12 cellular contexts compared by ENCODE assay signal in genomic region chr1:84442747-84443646, GRCh38. TPM values are rescaled to one million over a fixed set of nuclear protein-coding genes. Genes with fewer than 3 reads are reported as not detected.
A peak's percentile ranks its signal among the peaks of the same experiment; 100 is the strongest.
DNase-seq lines count a peak whose midpoint lies in the region; ATAC-seq and TF ChIP-seq lines count a peak whose summit lies in the region.
"Not testable (repeated sequence)": the region's sequence is repeated elsewhere in the genome, so short reads cannot be mapped to it uniquely, and the experiment has no call there.
"Had no signal": no experiment of that assay in that cellular context is flagged by ENCODE, and none has a peak within 500 bp of the region (broad histone marks: within the 10 kb centered on the region; RNA-seq: fewer than 3 reads in every experiment).

No MANE protein-coding gene starts in this region.

- peak overlapping the region in 8 of 11 experiments; percentile 42 to 79 (median 66); a peak in 17 of 22 replicates for H3K9ac ChIP-seq in BLaER1 treated with 17β-estradiol and CSF1 and Interleukin-3, amounts not matched to agents 10 nM and 100 nM
- H3K9ac ChIP-seq in Loucy (ENCODE audit: low read depth, low read length, poor library complexity, severe bottlenecking) = peak overlapping the region; percentile 17
- not testable (repeated sequence) for H3K9ac ChIP-seq in OCI-LY3 (ENCODE audit: low read length)

- H3K4me3 Mint-ChIP-seq in activated CD4-positive, alpha-beta T cell treated with anti-CD3 and anti-CD28 coated beads, Interleukin-2, amount 10 ng/mL, durations not matched to agents 7 days and 5 days = not testable (repeated sequence)

- not testable (repeated sequence) for H3K9me2 ChIP-seq in Loucy (replicated peaks; ENCODE audit: low read depth, low read length)

- not testable (repeated sequence) for H3F3A ChIP-seq in Loucy (ENCODE audit: low read depth)

- not testable (repeated sequence) for H3K9me3 Mint-ChIP-seq in activated CD4-positive, alpha-beta T cell treated with anti-CD3 and anti-CD28 coated beads, Interleukin-2, amount 10 ng/mL, durations not matched to agents 7 days and 5 days

- H3K9me3 ChIP-seq in BLaER1 treated with 17β-estradiol and CSF1 and Interleukin-3, amounts not matched to agents 10 nM and 100 nM (replicated peaks in 1 of 11); Loucy (ENCODE audit: insufficient read depth, low read depth, low read length); OCI-LY3 (ENCODE audit: insufficient read depth, low read length); osteoblast (ENCODE audit: low read depth, low read length): not testable (repeated sequence)

- H4K20me1 ChIP-seq in BLaER1 treated with 17β-estradiol and CSF1 and Interleukin-3, amounts not matched to agents 10 nM and 100 nM; Loucy (ENCODE audit: insufficient read depth, low read length, poor library complexity, severe bottlenecking); OCI-LY3 (ENCODE audit: insufficient read depth, low read length); osteoblast (ENCODE audit: insufficient read depth, low read length): not testable (repeated sequence)

- TF ChIP-seq CTCF in Loucy (conservative IDR thresholded peaks at IDR 0.05; ENCODE audit: low read length); OCI-LY3 (IDR thresholded peaks at IDR 0.05; ENCODE audit: low read depth, low read length); osteoblast (IDR thresholded peaks at IDR 0.05; ENCODE audit: extremely low read depth, low read depth, low read length): not testable (repeated sequence)

- ATAC-seq in GM18868 (IDR thresholded peaks at IDR 0.05; ENCODE audit: unreplicated experiment) (peak; percentile 21), esophagus mucosa (peak; percentile 95)

- peak overlapping the region; percentile 61 to 97 (median 86); a peak in 21 of 22 replicates for H3K27ac ChIP-seq in BLaER1 treated with 17β-estradiol and CSF1 and Interleukin-3, amounts not matched to agents 10 nM and 100 nM
- peak overlapping the region; percentile 30 for H3K27ac ChIP-seq in OCI-LY3 (ENCODE audit: low read length)
- H3K27ac ChIP-seq in osteoblast (ENCODE audit: low read depth, low read length) = not testable (repeated sequence)

- H3K4me1 Mint-ChIP-seq in activated CD4-positive, alpha-beta T cell treated with anti-CD3 and anti-CD28 coated beads, Interleukin-2, amount 10 ng/mL, durations not matched to agents 7 days and 5 days = peaks cover 23% of the 10 kb centered on the region

- H3K36me3 Mint-ChIP-seq in activated CD4-positive, alpha-beta T cell treated with anti-CD3 and anti-CD28 coated beads, Interleukin-2, amount 10 ng/mL, durations not matched to agents 7 days and 5 days (ENCODE audit: low read depth) = not testable (repeated sequence)

- H2AFZ ChIP-seq in Loucy (ENCODE audit: low read length) (peak overlapping the region; percentile 86), OCI-LY3 (ENCODE audit: low read depth, low read length) (peak overlapping the region; percentile 76), osteoblast (ENCODE audit: low read length) (peak overlapping the region; percentile 41)

- peak overlapping the region in 3 of 10 experiments; percentile 0 to 44 (median 2); a peak in 3 of 20 replicates for H3K4me3 ChIP-seq in BLaER1 treated with 17β-estradiol and CSF1 and Interleukin-3, amounts not matched to agents 10 nM and 100 nM
- peak overlapping the region; percentile 59 for H3K4me3 ChIP-seq in Loucy (ENCODE audit: low read length, poor library complexity, severe bottlenecking)
- H3K4me3 ChIP-seq in OCI-LY3 (ENCODE audit: low read length) = peak overlapping the region; percentile 49
- not testable (repeated sequence) for H3K4me3 ChIP-seq in osteoblast (ENCODE audit: insufficient read depth, low read length)

- peaks cover under 1 to 33% (median 19%) of the 10 kb centered on the region in 10 experiments; a peak in 19 of 20 replicates for H3K4me1 ChIP-seq in BLaER1 treated with 17β-estradiol and CSF1 and Interleukin-3, amounts not matched to agents 10 nM and 100 nM
- not testable (repeated sequence) for H3K4me1 ChIP-seq in Loucy (ENCODE audit: insufficient read depth, low read length, poor library complexity, severe bottlenecking); osteoblast (ENCODE audit: insufficient read depth, low read length)
- peaks cover 14% of the 10 kb centered on the region for H3K4me1 ChIP-seq in OCI-LY3 (ENCODE audit: low read length)

- not testable (repeated sequence) for H3K79me2 ChIP-seq in Loucy (ENCODE audit: insufficient read depth, low read length); OCI-LY3 (ENCODE audit: low read length); osteoblast (ENCODE audit: insufficient read depth, low read length)

- H3K36me3 ChIP-seq in BLaER1 treated with 17β-estradiol and CSF1 and Interleukin-3, amounts not matched to agents 10 nM and 100 nM; Loucy (ENCODE audit: insufficient read depth, low read length); OCI-LY3 (replicated peaks; ENCODE audit: low read depth, low read length); osteoblast (ENCODE audit: insufficient read depth, low read length): not testable (repeated sequence)

- POLR2A ChIA-PET in activated CD4-positive, alpha-beta T cell treated with anti-CD3 and anti-CD28 coated beads, Interleukin-2, amount 10 ng/mL, durations not matched to agents 7 days and 5 days (lab: Charles Lee) = not testable (repeated sequence)

- H3K27me3 ChIP-seq in BLaER1 treated with 17β-estradiol and CSF1 and Interleukin-3, amounts not matched to agents 10 nM and 100 nM; Loucy (ENCODE audit: insufficient read depth, low read length, poor library complexity, severe bottlenecking); OCI-LY3 (ENCODE audit: low read depth, low read length); osteoblast (ENCODE audit: insufficient read depth, low read length): not testable (repeated sequence)

- peak overlapping the region in 10 of 11 experiments; percentile 41 to 96 (median 81); a peak in 20 of 22 replicates for H3K4me2 ChIP-seq in BLaER1 treated with 17β-estradiol and CSF1 and Interleukin-3, amounts not matched to agents 10 nM and 100 nM
- peak overlapping the region; percentile 56 for H3K4me2 ChIP-seq in Loucy (ENCODE audit: low read depth, low read length, poor library complexity, severe bottlenecking)
- H3K4me2 ChIP-seq in OCI-LY3 (ENCODE audit: low read length) = peak overlapping the region; percentile 71
- H3K4me2 ChIP-seq in osteoblast (ENCODE audit: insufficient read depth, low read length) = not testable (repeated sequence)

- peak overlapping the region; percentile 85 for H3K27ac Mint-ChIP-seq in activated CD4-positive, alpha-beta T cell treated with anti-CD3 and anti-CD28 coated beads, Interleukin-2, amount 10 ng/mL, durations not matched to agents 7 days and 5 days

- CTCF ChIA-PET in activated CD4-positive, alpha-beta T cell treated with anti-CD3 and anti-CD28 coated beads, Interleukin-2, amount 10 ng/mL, durations not matched to agents 7 days and 5 days (lab: Charles Lee) = interaction anchor here (0.6 to 2.8 kb wide), 24 partner anchors 9 to 363 kb away, joined by 3 to 12 read pairs (median 4); partner anchors contain the start of genes GNG5 and SPATA1

- H3K27me3 Mint-ChIP-seq in activated CD4-positive, alpha-beta T cell treated with anti-CD3 and anti-CD28 coated beads, Interleukin-2, amount 10 ng/mL, durations not matched to agents 7 days and 5 days = peaks cover 15% of the 10 kb centered on the region

- DNase-seq in activated CD4-positive, alpha-beta T cell treated with anti-CD3 and anti-CD28 coated beads, Interleukin-2, amount 10 ng/mL, durations not matched to agents 7 days and 5 days = peak; percentile 23
- peak; percentile 26 for DNase-seq in activated naive CD4-positive, alpha-beta T cell treated with Interleukin-2 at 50 U/mL for 16 hours
- DNase-seq in osteoblast (ENCODE audit: insufficient read length, low spot score, missing footprints) = not testable (repeated sequence)

RNA-seq across cellular contexts. Expression of gene RPF1, which starts 36.1 kb away (rescaled TPM):
- total RNA-seq in activated CD4-positive, alpha-beta T cell treated with anti-CD3 and anti-CD28 coated beads, Interleukin-2, amount 10 ng/mL, durations not matched to agents 7 days and 5 days = 10 to 100 TPM; 37.3 to 45.7 TPM
- total RNA-seq in esophagus mucosa (24.4 TPM), osteoblast (29.3 and 35.4 TPM in 2 replicates)

RNA-seq across cellular contexts. Expression of gene DNASE2B, which starts 44.7 kb away (rescaled TPM):
- total RNA-seq in activated CD4-positive, alpha-beta T cell treated with anti-CD3 and anti-CD28 coated beads, Interleukin-2, amount 10 ng/mL, durations not matched to agents 7 days and 5 days = not detected
- not detected for total RNA-seq in esophagus mucosa
- total RNA-seq in osteoblast = not detected in 2 replicates
- total RNA-seq: bronchial epithelial cell, fibroblast of villous mesenchyme, left lobe of liver, temporal lobe had no signal
